Comparison of ENCODE assay signal across 12 cellular contexts in genomic region chr17:71522383-71522782, GRCh38.
"Had no signal": no experiment of that assay in that cellular context is flagged by ENCODE, and none has a peak within 500 bp of the region (broad histone marks: within the 10 kb centered on the region; RNA-seq: fewer than 3 reads in every experiment).

No MANE protein-coding gene starts in this region.

- ATAC-seq: activated naive CD4-positive, alpha-beta T cell treated with anti-CD3 and anti-CD28 coated beads, Interleukin-2, amount 50 U/mL, for 72 hours; gastroesophageal sphincter; T-helper 17 cell had no signal

- H3K4me1 ChIP-seq: gastroesophageal sphincter, right atrium auricular region, stomach had no signal

- H3K27ac ChIP-seq: gastroesophageal sphincter, right atrium auricular region, stomach, thoracic aorta had no signal

- H3K36me3 ChIP-seq: gastroesophageal sphincter, right atrium auricular region, stomach, thoracic aorta had no signal

- H3K27me3 Mint-ChIP-seq: T-helper 17 cell had no signal

- H3K27me3 ChIP-seq: gastroesophageal sphincter, right atrium auricular region, stomach had no signal

- DNase-seq: activated CD4-positive, alpha-beta T cell treated with anti-CD3 and anti-CD28 coated beads, Interleukin-2, amount 50 U/mL, for 1 hour; activated T-cell treated with anti-CD3 and anti-CD28 coated beads, Interleukin-2, amount 50 U/mL, for 1 hour; amniotic stem cell; posterior cingulate gyrus; small intestine; stomach; T-helper 17 cell had no signal

- H3K4me3 Mint-ChIP-seq: mesothelial cell of epicardium, T-helper 17 cell had no signal

- H3K27ac Mint-ChIP-seq: activated naive CD4-positive, alpha-beta T cell treated with anti-CD3 and anti-CD28 coated beads, Interleukin-2, amount 50 U/mL, for 72 hours; mesothelial cell of epicardium; T-helper 17 cell had no signal

- H3K4me3 ChIP-seq: gastroesophageal sphincter, right atrium auricular region, stomach, thoracic aorta had no signal

- H3K36me3 Mint-ChIP-seq: mesothelial cell of epicardium had no signal

- H3K9me3 ChIP-seq: gastroesophageal sphincter, right atrium auricular region, stomach, thoracic aorta had no signal

- H3K4me1 Mint-ChIP-seq: mesothelial cell of epicardium, T-helper 17 cell had no signal
